ENCODE assay signal across 8 cellular contexts in the genomic region with DNA sequence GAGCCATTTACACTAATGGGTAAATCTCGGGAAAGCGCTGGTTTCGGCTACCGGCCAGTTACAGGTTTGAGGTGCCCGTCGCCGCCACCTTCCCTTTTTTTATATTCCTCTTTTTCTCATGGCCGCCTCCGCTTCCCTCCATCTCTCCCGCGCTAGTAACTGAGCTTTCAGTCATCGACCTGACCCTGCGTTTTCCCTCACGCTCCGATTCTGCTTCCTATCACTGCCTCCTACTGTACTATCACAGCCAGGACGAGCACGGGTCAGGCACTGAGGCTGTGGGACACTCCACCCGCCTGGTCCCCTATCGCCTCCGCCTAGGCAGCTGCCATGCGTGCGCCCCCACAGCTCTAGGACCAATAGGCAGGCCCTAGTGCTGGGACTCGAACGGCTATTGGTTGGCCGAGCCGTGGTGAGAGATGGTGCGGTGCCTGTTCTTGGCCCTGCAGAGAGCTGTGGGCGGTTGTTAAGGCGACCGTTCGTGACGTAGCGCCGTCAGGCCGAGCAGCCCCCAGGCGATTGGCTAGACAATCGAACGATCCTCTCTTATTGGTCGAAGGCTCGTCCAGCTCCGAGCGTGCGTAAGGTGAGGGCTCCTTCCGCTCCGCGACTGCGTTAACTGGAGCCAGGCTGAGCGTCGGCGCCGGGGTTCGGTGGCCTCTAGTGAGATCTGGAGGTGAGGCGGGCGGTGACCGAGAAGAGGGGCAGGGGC. TPM values are rescaled to one million over a fixed set of nuclear protein-coding genes. Genes with fewer than 3 reads are reported as not detected.
A peak's percentile ranks its signal among the peaks of the same experiment; 100 is the strongest.
DNase-seq lines count a peak whose midpoint lies in the region; ATAC-seq and TF ChIP-seq lines count a peak whose summit lies in the region.

TSS of gene HMGCR (plus strand) at position 596 of the 712 bp plus-strand sequence. CDS start 5,386 bp downstream, outside the sequence.

- peaks cover 47% of the 10 kb centered on the region for H3K79me2 ChIP-seq in GM23338 (replicated peaks; ENCODE audit: insufficient read depth)

- H3K4me1 ChIP-seq in GM23338 (ENCODE audit: insufficient read depth), result peaks cover 9% of the 10 kb centered on the region; the same call in 1 of the 2 replicates

- peak within 1 kb of the TSS; percentile 95 for H3K4me2 ChIP-seq in GM23338

- H3K36me3 ChIP-seq in GM23338 (ENCODE audit: insufficient read depth), result no peaks in the 10 kb centered on the region

- H3K4me3 ChIP-seq in GM23338 (peak within 1 kb of the TSS; percentile 94), fibroblast of mammary gland (ENCODE audit: control insufficient read depth, low read depth, low read length) (peak within 1 kb of the TSS; percentile 89)

- TF ChIP-seq CTCF in GM23338 (conservative IDR thresholded peaks at IDR 0.05; ENCODE audit: low read depth in 2 of 2) (peak in 1 of 2 experiments; percentile 72; a peak in 2 of 4 replicates), LNCAP (IDR thresholded peaks at IDR 0.05) (peak; percentile 20; the same call in 1 of the 2 replicates), fibroblast of mammary gland (conservative IDR thresholded peaks at IDR 0.05; ENCODE audit: control insufficient read depth, insufficient read depth, low read depth, low read length) (peak; percentile 28)

- peaks cover 10% of the 10 kb centered on the region; the same call in 2 of the 3 replicates for H3K9me3 Mint-ChIP-seq in GM23338
- no peaks in the 10 kb centered on the region for H3K9me3 Mint-ChIP-seq in activated T-helper 17 cell treated with anti-CD3 and anti-CD28 coated beads, Interleukin-2, amount 50 U/mL, for 72 hours
- H3K9me3 Mint-ChIP-seq in naive thymus-derived CD8-positive, alpha-beta T cell, result no peaks in the 10 kb centered on the region

- DNase-seq in EL (peak; percentile 100), GM23338 (ENCODE audit: low spot score) (peak; percentile 99), RPMI8226 (peak; percentile 99), fibroblast of mammary gland (ENCODE audit: low read depth) (peak; percentile 100)
- DNase-seq in naive thymus-derived CD8-positive, alpha-beta T cell, result peak; percentile 87 to 99 (median 97)
- DNase-seq in stimulated activated naive CD4-positive, alpha-beta T cell treated with Interleukin-2 at 50 U/mL for 16 hours (lab: John Stamatoyannopoulos, UW), result peak; percentile 99

- no peak within 1 kb of the TSS for H3K27ac Mint-ChIP-seq in GM23338
- no peak within 1 kb of the TSS for H3K27ac Mint-ChIP-seq in activated T-helper 17 cell treated with anti-CD3 and anti-CD28 coated beads, Interleukin-2, amount 50 U/mL, for 72 hours
- peak within 1 kb of the TSS in 3 of 10 donors; percentile 74 to 94 (median 91) for H3K27ac Mint-ChIP-seq in naive thymus-derived CD8-positive, alpha-beta T cell

- peaks cover 21% of the 10 kb centered on the region for H3K4me1 Mint-ChIP-seq in GM23338
- peaks cover 19% of the 10 kb centered on the region for H3K4me1 Mint-ChIP-seq in activated T-helper 17 cell treated with anti-CD3 and anti-CD28 coated beads, Interleukin-2, amount 50 U/mL, for 72 hours
- peaks cover 16 to 38% (median 32%) of the 10 kb centered on the region in 4 donors for H3K4me1 Mint-ChIP-seq in naive thymus-derived CD8-positive, alpha-beta T cell

- H3K27me3 Mint-ChIP-seq in GM23338 (ENCODE audit: insufficient read depth, low read depth, poor library complexity), result peaks cover 4% of the 10 kb centered on the region
- no peaks in the 10 kb centered on the region for H3K27me3 Mint-ChIP-seq in activated T-helper 17 cell treated with anti-CD3 and anti-CD28 coated beads, Interleukin-2, amount 50 U/mL, for 72 hours
- peaks cover 0 to under 1% (median 0%) of the 10 kb centered on the region in 5 donors for H3K27me3 Mint-ChIP-seq in naive thymus-derived CD8-positive, alpha-beta T cell

- no peaks in the 10 kb centered on the region for H3F3A ChIP-seq in GM23338 (replicated peaks; ENCODE audit: low read depth)

- H3K27me3 ChIP-seq in GM23338 (ENCODE audit: insufficient read depth), result no peaks in the 10 kb centered on the region

- H3K4me3 Mint-ChIP-seq in GM23338, result no peak within 1 kb of the TSS
- H3K4me3 Mint-ChIP-seq in activated T-helper 17 cell treated with anti-CD3 and anti-CD28 coated beads, Interleukin-2, amount 50 U/mL, for 72 hours, result no peak within 1 kb of the TSS
- no peak within 1 kb of the TSS for H3K4me3 Mint-ChIP-seq in naive thymus-derived CD8-positive, alpha-beta T cell

- peak; percentile 96 for ATAC-seq in GM23338
- peak; percentile 96 for ATAC-seq in activated T-helper 17 cell treated with anti-CD3 and anti-CD28 coated beads, Interleukin-2, amount 50 U/mL, for 72 hours (replicated peaks)
- peak; percentile 94 to 95 for ATAC-seq in naive thymus-derived CD8-positive, alpha-beta T cell

- POLR2A ChIA-PET in naive thymus-derived CD8-positive, alpha-beta T cell (lab: Charles Lee), result interaction anchor here (0.8 to 1.9 kb wide), 8 partner anchors 16 to 570 kb away, joined by 3 to 35 read pairs (median 6); partner anchors contain the start of genes ANKRD31, GCNT4, GFM2 and NSA2

- H2AFZ ChIP-seq in GM23338, result no peak within 1 kb of the TSS

- H3K9me2 ChIP-seq in GM23338 (ENCODE audit: insufficient read depth), result no peaks in the 10 kb centered on the region

- H3K27ac ChIP-seq in GM23338 (ENCODE audit: low read depth), result peak within 1 kb of the TSS; percentile 69

- peaks cover 39% of the 10 kb centered on the region for H4K20me1 ChIP-seq in GM23338 (replicated peaks; ENCODE audit: insufficient read depth)

- peaks cover 23% of the 10 kb centered on the region for H3K36me3 Mint-ChIP-seq in GM23338 (ENCODE audit: low read depth)
- peaks cover 22% of the 10 kb centered on the region for H3K36me3 Mint-ChIP-seq in activated T-helper 17 cell treated with anti-CD3 and anti-CD28 coated beads, Interleukin-2, amount 50 U/mL, for 72 hours (ENCODE audit: low read depth)
- no peaks in the 10 kb centered on the region for H3K36me3 Mint-ChIP-seq in naive thymus-derived CD8-positive, alpha-beta T cell

TF ChIP-seq in GM23338, 12 proteins besides CTCF, POLR2A, EP300 and RAD21 (continues in another document):
- TF ChIP-seq, protein P1, sequence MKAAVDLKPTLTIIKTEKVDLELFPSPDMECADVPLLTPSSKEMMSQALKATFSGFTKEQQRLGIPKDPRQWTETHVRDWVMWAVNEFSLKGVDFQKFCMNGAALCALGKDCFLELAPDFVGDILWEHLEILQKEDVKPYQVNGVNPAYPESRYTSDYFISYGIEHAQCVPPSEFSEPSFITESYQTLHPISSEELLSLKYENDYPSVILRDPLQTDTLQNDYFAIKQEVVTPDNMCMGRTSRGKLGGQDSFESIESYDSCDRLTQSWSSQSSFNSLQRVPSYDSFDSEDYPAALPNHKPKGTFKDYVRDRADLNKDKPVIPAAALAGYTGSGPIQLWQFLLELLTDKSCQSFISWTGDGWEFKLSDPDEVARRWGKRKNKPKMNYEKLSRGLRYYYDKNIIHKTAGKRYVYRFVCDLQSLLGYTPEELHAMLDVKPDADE (IDR thresholded peaks at IDR 0.05), result 0 out of 2 replicates have a peak, but pooled peaks have one; percentile 34
- 0 out of 2 replicates have a peak, but pooled peaks have one; percentile 42 for TF ChIP-seq NANOG (IDR thresholded peaks at IDR 0.05; ENCODE audit: borderline replicate concordance)
- peak; percentile 90 for TF ChIP-seq CREB1 (CRISPR knock-in tag; IDR thresholded peaks at IDR 0.05; ENCODE audit: low read depth)
- peak; percentile 96 for TF ChIP-seq POLR2AphosphoS5 (IDR thresholded peaks at IDR 0.05; ENCODE audit: low read depth)
- no peak for TF ChIP-seq JUNB (IDR thresholded peaks at IDR 0.05; ENCODE audit: unreplicated experiment)

RNA-seq across cellular contexts. Expression of gene HMGCR, which starts in this region (rescaled TPM):
- total RNA-seq in GM23338 (2014; rRNA removed; shearing (Covaris generic)), result 331 and 381 TPM in 2 replicates
- 60.6 and 72.2 TPM in 2 replicates for polyA plus RNA-seq in GM23338 (2016; fragmentation: Nextera tagmentation; extraction: Ambion mirVana)
- 10 to 100 TPM; 47.3 to 49.4 TPM for total RNA-seq in activated T-helper 17 cell treated with anti-CD3 and anti-CD28 coated beads, Interleukin-2, amount 50 U/mL, for 72 hours
- total RNA-seq in naive thymus-derived CD8-positive, alpha-beta T cell, result 10 to 100 TPM; 39.2 to 41.8 TPM
- polyA plus RNA-seq in naive thymus-derived CD8-positive, alpha-beta T cell, result 10 to 100 TPM in 1 of 3 donors, 1 to 10 TPM in 2; 8.2 to 11.0 (median 9.3) TPM

Comparison
In these comparisons a context has a peak if more than half of its experiments do, and no peak if none do; other contexts are left out.
1. Peak in every context shown above with its lines: DNase-seq, ATAC-seq, H3K4me3 ChIP-seq and H3K27ac ChIP-seq.